ENCODE assay signal across 24 cellular contexts in genomic region chr6:156652231-156652750, GRCh38.
DNase-seq lines count a peak whose midpoint lies in the region; ATAC-seq, FAIRE-seq and TF ChIP-seq lines count a peak whose summit lies in the region.
"Had no signal": no experiment of that assay in that cellular context is flagged by ENCODE, and none has a peak within 500 bp of the region (broad histone marks: within the 10 kb centered on the region; RNA-seq: fewer than 3 reads in every experiment).

No MANE protein-coding gene starts in this region.

- TF ChIP-seq CTCF in GM13976 (IDR thresholded peaks at IDR 0.05; ENCODE audit: borderline replicate concordance, control extremely low read depth, extremely low read depth, insufficient read depth, missing control alignments) (no peak), GM12878 (IDR thresholded peaks at IDR 0.05 in 2 of 3, conservative IDR thresholded peaks at IDR 0.05 in 1 of 3; ENCODE audit: control insufficient read depth in 2 of 3, extremely low read depth in 1 of 3, insufficient read depth in 1 of 3, low read depth in 3 of 3, low read length in 3 of 3) (no peak), SK-N-SH (IDR thresholded peaks at IDR 0.05) (no peak)

- TF ChIP-seq EP300 in GM12878 (IDR thresholded peaks at IDR 0.05; ENCODE audit: borderline replicate concordance in 1 of 2, control insufficient read depth in 1 of 2, low read depth in 2 of 2, low read length in 2 of 2) (no peak), SK-N-SH (IDR thresholded peaks at IDR 0.05; ENCODE audit: borderline replicate concordance in 1 of 2, low read depth in 1 of 2, low read length in 1 of 2) (no peak)

- SMC1A ChIA-PET in GM12878 (lab: Charles Lee; ENCODE audit: uncharacterized antibody, unreplicated experiment), result interaction anchor here (0.6 to 1.1 kb wide), 2 partner anchors 68 to 200 kb away, joined by 3 to 4 read pairs; no protein-coding TSS in a partner anchor

- H3K9me3 ChIP-seq in GM12878 (replicated peaks; ENCODE audit: control insufficient read depth, insufficient read depth, low read length), result no peaks in the 10 kb centered on the region
- no peaks in the 10 kb centered on the region for H3K9me3 ChIP-seq in SK-N-SH
- H3K9me3 ChIP-seq: A549 had no signal

- H3K27ac ChIP-seq in GM12878 (ENCODE audit: control insufficient read depth, insufficient read depth) (no peak overlapping the region), SK-N-SH (ENCODE audit: low read depth in 2 of 2, low read length in 1 of 2) (no peak overlapping the region)
- H3K27ac ChIP-seq: A549, GM23248, KMS-11 had no signal

- TF ChIP-seq POLR2A in GM12878 (IDR thresholded peaks at IDR 0.05; ENCODE audit: low read depth, low read length), result peak; percentile 47; the same call in 1 of the 2 replicates

- POLR2A ChIA-PET in GM12878 (lab: Charles Lee) (no interaction called here), SK-N-SH (lab: Yijun Ruan, JAX) (no interaction called here)

- H3K9ac ChIP-seq in GM12878 (ENCODE audit: control insufficient read depth, insufficient read depth, low read length) (no peak overlapping the region), SK-N-SH (no peak overlapping the region)
- H3K9ac ChIP-seq: BLaER1 treated with 17β-estradiol and CSF1 and Interleukin-3, amounts not matched to agents 10 nM and 100 nM; GM23248; KMS-11 had no signal

- no peak for FAIRE-seq in GM12878 (lab: Jason Lieb, UNC)
- FAIRE-seq: A549, D721Med had no signal

- RAD21 ChIA-PET in GM12878 (lab: Charles Lee; ENCODE audit: unreplicated experiment), result no interaction called here

- H4K20me1 ChIP-seq in GM12878 (ENCODE audit: control insufficient read depth, insufficient read depth) (no peaks in the 10 kb centered on the region), SK-N-SH (ENCODE audit: insufficient read depth) (no peaks in the 10 kb centered on the region)
- H4K20me1 ChIP-seq: BLaER1 treated with 17β-estradiol and CSF1 and Interleukin-3, amounts not matched to agents 10 nM and 100 nM had no signal

- in situ Hi-C loops in GM13976 (cut with MboI; ENCODE audit: low sequenced_read_pairs, unreplicated experiment), result no loop called here
- in situ Hi-C loops in GM12878 (cut with MboI), result no loop called here

- CTCF ChIA-PET in GM12878 (lab: Yijun Ruan, JAX), result no interaction called here
- CTCF ChIA-PET in SK-N-SH (lab: Yijun Ruan, JAX), result no interaction called here

- peaks cover 6% of the 10 kb centered on the region; the same call in 1 of the 2 replicates for H3K4me1 ChIP-seq in GM12878 (ENCODE audit: control insufficient read depth, insufficient read depth, low read length)
- H3K4me1 ChIP-seq in SK-N-SH (ENCODE audit: control insufficient read depth in 1 of 2, insufficient read depth in 2 of 2, low read depth in 1 of 2, low read length in 1 of 2), result peaks cover 0 to 6% of the 10 kb centered on the region in 2 experiments; a peak in 1 of 4 replicates
- H3K4me1 ChIP-seq: A549 had no signal

- DNase-seq in GM13976 (ENCODE audit: low spot score) (peak; percentile 10), GM12878 (ENCODE audit: low read depth, low spot score) (no peak), SK-N-SH (no peak), NCI-H1105 treated with DMSO at 0.1 percent for 48 hours (lab: John Stamatoyannopoulos, UW) (no peak), NCI-H146 (lab: John Stamatoyannopoulos, UW) (no peak), NCI-H146 treated with DMSO at 0.1 percent for 48 hours (lab: John Stamatoyannopoulos, UW; ENCODE audit: unreplicated experiment) (no peak)
- DNase-seq: AML-193; CD4-positive, alpha-beta T cell; DMS53; GM23248; H7; IMR-90; NCI-H1048; NCI-H1694; NCI-H2081; NCI-H2227 treated with DMSO at 0.1 percent for 48 hours; NCI-H526 treated with DMSO at 0.1 percent for 48 hours; Right ventricle myocardium superior; RPMI8226 had no signal

- H3K79me2 ChIP-seq in GM12878 (ENCODE audit: control insufficient read depth, insufficient read depth, low read length) (no peaks in the 10 kb centered on the region), SK-N-SH (ENCODE audit: insufficient read depth) (no peaks in the 10 kb centered on the region)

- ATAC-seq in HG02610 (IDR thresholded peaks at IDR 0.05; ENCODE audit: unreplicated experiment), result peak; percentile 38
- peak; percentile 85 for ATAC-seq in GM12878
- ATAC-seq: A549 had no signal

- H2AFZ ChIP-seq in GM12878 (ENCODE audit: control insufficient read depth, low read depth, low read length) (peak overlapping the region; percentile 20), SK-N-SH (ENCODE audit: low read depth) (no peak overlapping the region)
- H2AFZ ChIP-seq: GM23248 had no signal

- BruUV-seq in GM12878 (replicated peaks; lab: Mats Ljungman, UMichigan), result no TSS peak

- no peaks in the 10 kb centered on the region for H3F3A ChIP-seq in SK-N-SH (replicated peaks; ENCODE audit: insufficient read depth)

- WGBS in GM12878 (ENCODE audit: insufficient coverage, insufficient replicate concordance, low lambda C conversion rate, missing lambda C conversion rate), result 35% methylated on average over 5 of the region's 5 CpGs
- WGBS in SK-N-SH (ENCODE audit: low lambda C conversion rate), result 94% methylated on average over 5 of the region's 5 CpGs

- H3K9me2 ChIP-seq in SK-N-SH, result no peaks in the 10 kb centered on the region

- intact Hi-C loops in GM12878 (cut with micrococcal nuclease; ENCODE audit: unreplicated experiment), result no loop called here

- H3K4me2 ChIP-seq in GM12878 (ENCODE audit: control insufficient read depth, insufficient read depth) (no peak overlapping the region), SK-N-SH (no peak overlapping the region)
- H3K4me2 ChIP-seq: A549, KMS-11 had no signal

- H3K36me3 ChIP-seq in GM12878 (ENCODE audit: control insufficient read depth in 2 of 2, insufficient read depth in 2 of 2, low read length in 1 of 2) (no peaks in the 10 kb centered on the region), SK-N-SH (replicated peaks in 1 of 2; ENCODE audit: control insufficient read depth in 1 of 2, insufficient read depth in 2 of 2, low read length in 1 of 2) (no peaks in the 10 kb centered on the region)
- H3K36me3 ChIP-seq: BLaER1 treated with 17β-estradiol and CSF1 and Interleukin-3, amounts not matched to agents 10 nM and 100 nM had no signal

- TF ChIP-seq RAD21 in GM12878 (IDR thresholded peaks at IDR 0.05; ENCODE audit: insufficient read depth, low read depth, low read length), result no peak
- no peak for TF ChIP-seq RAD21 in SK-N-SH (IDR thresholded peaks at IDR 0.05; ENCODE audit: low read length)

- H3K27me3 ChIP-seq in GM12878 (replicated peaks in 1 of 2; ENCODE audit: control insufficient read depth in 2 of 2, insufficient read depth in 2 of 2, low read length in 1 of 2) (no peaks in the 10 kb centered on the region), SK-N-SH (ENCODE audit: insufficient read depth) (no peaks in the 10 kb centered on the region)
- H3K27me3 ChIP-seq: BLaER1 treated with 17β-estradiol and CSF1 and Interleukin-3, amounts not matched to agents 10 nM and 100 nM had no signal

- H3K4me3 ChIP-seq in GM12878 (no peak overlapping the region), SK-N-SH (ENCODE audit: low read depth in 2 of 2, low read length in 1 of 2) (no peak overlapping the region)
- H3K4me3 ChIP-seq: A549; BLaER1 treated with 17β-estradiol and CSF1 and Interleukin-3, amounts not matched to agents 10 nM and 100 nM; GM23248 had no signal

TF ChIP-seq in GM12878, 131 proteins besides CTCF, POLR2A, EP300 and RAD21 (continues in another document):
- TF ChIP-seq MYC (IDR thresholded peaks at IDR 0.05; ENCODE audit: insufficient read depth, insufficient read length, insufficient replicate concordance, low read length, severe bottlenecking) (no peak), NR2C1 (IDR thresholded peaks at IDR 0.05) (no peak), ZNF384 (IDR thresholded peaks at IDR 0.05; ENCODE audit: borderline replicate concordance, low read depth, low read length) (no peak), CEBPB (IDR thresholded peaks at IDR 0.05; ENCODE audit: borderline replicate concordance in 1 of 2, low read depth in 2 of 2, low read length in 2 of 2) (peak in 1 of 2 experiments; percentile 78; a peak in 1 of 4 replicates), KDM1A (IDR thresholded peaks at IDR 0.05; ENCODE audit: borderline replicate concordance) (no peak), GABPA (IDR thresholded peaks at IDR 0.05; ENCODE audit: low read depth) (peak; percentile 60; the same call in 1 of the 2 replicates), GATAD2B (conservative IDR thresholded peaks at IDR 0.05; ENCODE audit: low read depth) (no peak), RAD51 (IDR thresholded peaks at IDR 0.05) (no peak), YBX1 (IDR thresholded peaks at IDR 0.05) (no peak)

TF ChIP-seq in SK-N-SH, 30 proteins besides CTCF, POLR2A, EP300 and RAD21:
- TF ChIP-seq NFIC (IDR thresholded peaks at IDR 0.05; ENCODE audit: borderline replicate concordance), result no peak
- TF ChIP-seq FOXM1 (IDR thresholded peaks at IDR 0.05; ENCODE audit: low read depth), result no peak
- TF ChIP-seq PBX3 (IDR thresholded peaks at IDR 0.05), result no peak
